26 cellular contexts compared by ENCODE assay signal in genomic region chr2:64323192-64323591, GRCh38.
"Had no signal": no experiment of that assay in that cellular context is flagged by ENCODE, and none has a peak within 500 bp of the region (broad histone marks: within the 10 kb centered on the region; RNA-seq: fewer than 3 reads in every experiment).

No MANE protein-coding gene starts in this region.

- H3K36me3 ChIP-seq: adrenal gland, colonic mucosa, gastrocnemius medialis, neural progenitor cell, right atrium auricular region, transverse colon had no signal

- H3K27ac Mint-ChIP-seq: activated CD4-positive, alpha-beta T cell treated with anti-CD3 and anti-CD28 coated beads, Interleukin-2, amount 10 ng/mL, durations not matched to agents 7 days and 5 days; activated CD8-positive, alpha-beta T cell treated with anti-CD3 and anti-CD28 coated beads for 36 hours; activated naive CD8-positive, alpha-beta T cell treated with anti-CD3 and anti-CD28 coated beads for 36 hours; activated T-helper 17 cell treated with anti-CD3 and anti-CD28 coated beads, Interleukin-2, amount 50 U/mL, for 72 hours; neural progenitor cell had no signal

- H3K27me3 ChIP-seq: adrenal gland, body of pancreas, colonic mucosa, gastrocnemius medialis, neural progenitor cell, right atrium auricular region, testis, transverse colon had no signal

- H3K4me3 ChIP-seq: adrenal gland, body of pancreas, colonic mucosa, gastrocnemius medialis, neural progenitor cell, right atrium auricular region, testis, transverse colon had no signal

- H3K4me1 ChIP-seq: body of pancreas, colonic mucosa, parathyroid adenoma, testis had no signal

- H3K27me3 Mint-ChIP-seq: activated CD8-positive, alpha-beta T cell treated with anti-CD3 and anti-CD28 coated beads for 36 hours; activated naive CD8-positive, alpha-beta T cell treated with anti-CD3 and anti-CD28 coated beads for 36 hours; activated T-helper 17 cell treated with anti-CD3 and anti-CD28 coated beads, Interleukin-2, amount 50 U/mL, for 72 hours had no signal

- H3K9me3 Mint-ChIP-seq: activated CD8-positive, alpha-beta T cell treated with anti-CD3 and anti-CD28 coated beads for 36 hours; activated naive CD8-positive, alpha-beta T cell treated with anti-CD3 and anti-CD28 coated beads for 36 hours; activated T-cell treated with anti-CD3 and anti-CD28 coated beads, Interleukin-2, amount 50 U/mL, for 4 hours; activated T-helper 17 cell treated with anti-CD3 and anti-CD28 coated beads, Interleukin-2, amount 50 U/mL, for 72 hours had no signal

- H3K27ac ChIP-seq: adrenal gland, body of pancreas, colonic mucosa, gastrocnemius medialis, neural progenitor cell, parathyroid adenoma, right atrium auricular region, testis, transverse colon had no signal

- H3K4me3 Mint-ChIP-seq: activated CD4-positive, alpha-beta T cell treated with anti-CD3 and anti-CD28 coated beads, Interleukin-2, amount 10 ng/mL, durations not matched to agents 7 days and 5 days; activated CD8-positive, alpha-beta T cell treated with anti-CD3 and anti-CD28 coated beads for 36 hours; activated naive CD8-positive, alpha-beta T cell treated with anti-CD3 and anti-CD28 coated beads for 36 hours; activated T-cell treated with anti-CD3 and anti-CD28 coated beads, Interleukin-2, amount 50 U/mL, for 4 hours; activated T-helper 17 cell treated with anti-CD3 and anti-CD28 coated beads, Interleukin-2, amount 50 U/mL, for 72 hours; naive thymus-derived CD4-positive, alpha-beta T cell; T-cell had no signal

- DNase-seq: activated CD4-positive, alpha-beta T cell treated with anti-CD3 and anti-CD28 coated beads, Interleukin-2, amount 10 ng/mL, durations not matched to agents 7 days and 5 days; activated CD4-positive, CD25-positive, alpha-beta regulatory T cell treated with anti-CD3 and anti-CD28 coated beads, Interleukin-2, amount 50 U/mL, for 72 hours; activated CD8-positive, alpha-beta T cell treated with anti-CD3 and anti-CD28 coated beads for 36 hours; activated naive CD8-positive, alpha-beta T cell treated with anti-CD3 and anti-CD28 coated beads for 36 hours; activated T-cell treated with anti-CD3 and anti-CD28 coated beads, Interleukin-2, amount 50 U/mL, for 4 hours; adrenal gland; body of pancreas; cerebellar nuclear complex; colonic mucosa; effector CD8-positive, alpha-beta T cell; gastrocnemius medialis; glutamatergic neuron; left cardiac atrium; midbrain; naive thymus-derived CD4-positive, alpha-beta T cell; occipital lobe; stimulated activated CD4-positive, alpha-beta T cell treated with anti-CD3 and anti-CD28 coated beads, Interleukin-15, amount 100 ng/mL, for 24 hours; stimulated activated CD4-positive, alpha-beta T cell treated with anti-CD3 and anti-CD28 coated beads, Interleukin-2, amount 100 ng/mL, for 24 hours; stimulated activated naive CD8-positive, alpha-beta T cell treated with anti-CD3 and anti-CD28 coated beads, Interleukin-15, Interleukin-2, amounts not matched to agents 100 U/mL and 50 U/mL, for 24 hours; T-cell; testis; transverse colon had no signal

- ATAC-seq: activated CD8-positive, alpha-beta T cell treated with anti-CD3 and anti-CD28 coated beads for 36 hours; activated T-cell treated with anti-CD3 and anti-CD28 coated beads, Interleukin-2, amount 50 U/mL, for 4 hours; activated T-helper 17 cell treated with anti-CD3 and anti-CD28 coated beads, Interleukin-2, amount 50 U/mL, for 72 hours; body of pancreas; gastrocnemius medialis; left cardiac atrium; naive thymus-derived CD4-positive, alpha-beta T cell; stimulated activated naive CD8-positive, alpha-beta T cell treated with anti-CD3 and anti-CD28 coated beads, Interleukin-15, Interleukin-2, amounts not matched to agents 100 U/mL and 50 U/mL, for 24 hours; T-cell had no signal

- H3K9me3 ChIP-seq: adrenal gland, body of pancreas, colonic mucosa, gastrocnemius medialis, testis, transverse colon had no signal
